In the genomic region with DNA sequence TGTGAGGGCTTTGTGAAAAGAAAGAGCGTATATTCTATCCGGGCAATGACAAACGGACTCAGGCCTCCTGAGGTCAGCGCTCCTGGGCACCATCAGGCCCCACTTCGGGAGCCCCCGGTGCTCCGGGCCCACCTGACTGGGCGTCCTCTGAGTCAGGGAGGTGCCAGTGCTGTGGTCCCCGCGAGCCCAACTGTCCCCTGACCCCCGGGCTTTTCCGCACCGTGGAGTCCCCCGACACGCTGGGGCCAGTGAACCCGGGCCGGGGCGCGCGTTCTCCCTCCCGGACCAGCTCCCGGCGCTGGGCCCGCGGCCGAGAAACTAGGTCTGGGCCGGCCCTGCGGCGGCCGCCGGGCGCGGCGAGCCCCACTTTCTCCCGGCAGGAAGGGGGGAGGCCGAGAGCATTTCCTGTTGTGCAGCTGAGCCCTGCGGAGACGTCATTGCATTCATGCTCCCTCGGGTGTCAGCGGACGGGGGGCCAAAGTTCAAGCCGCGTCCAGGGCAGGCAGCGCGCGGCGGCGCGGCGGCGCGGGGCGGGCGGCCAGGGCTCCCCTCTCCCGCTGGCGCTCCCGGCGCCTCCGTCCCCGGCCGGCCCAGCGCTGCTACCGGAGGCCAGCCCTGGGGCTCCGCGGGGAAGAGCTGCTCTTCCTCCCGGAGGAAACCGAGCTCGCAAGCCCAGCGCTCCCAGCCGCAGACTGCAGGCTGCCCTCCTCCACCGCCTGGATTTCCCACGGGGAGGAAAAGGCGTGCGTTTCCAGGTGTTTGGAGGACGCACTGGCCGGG, we compare ENCODE assay signal across 1 cellular context.
TF ChIP-seq lines count a peak whose summit lies in the region.

No MANE protein-coding gene starts in this region.

TF ChIP-seq in HepG2, 621 proteins besides CTCF, POLR2A, EP300 and RAD21 (continued from another document and continues in another):
- TF ChIP-seq GZF1 (CRISPR knock-in tag; IDR thresholded peaks at IDR 0.05) (peak; percentile 23; the same call in 1 of the 2 replicates), ZNF207 (IDR thresholded peaks at IDR 0.05; ENCODE audit: borderline replicate concordance) (no peak), ZBTB7A (CRISPR knock-in tag; IDR thresholded peaks at IDR 0.05) (peak; percentile 35; the same call in 1 of the 2 replicates), RARA (CRISPR knock-in tag; IDR thresholded peaks at IDR 0.05) (peak; percentile 89), PRMT3 (CRISPR knock-in tag; IDR thresholded peaks at IDR 0.05; ENCODE audit: borderline replicate concordance, low read depth) (no peak; the same call in 1 of the 2 replicates), ZNF143 (CRISPR knock-in tag; IDR thresholded peaks at IDR 0.05) (0 out of 2 replicates have a peak, but pooled peaks have one; percentile 41), ZNF709 (CRISPR knock-in tag; IDR thresholded peaks at IDR 0.05) (peak; percentile 83; the same call in 1 of the 2 replicates), SNAI1 (CRISPR knock-in tag; IDR thresholded peaks at IDR 0.05; ENCODE audit: borderline replicate concordance) (no peak), KDM1A (CRISPR knock-in tag; IDR thresholded peaks at IDR 0.05) (no peak), ZNF350 (CRISPR knock-in tag; IDR thresholded peaks at IDR 0.05; ENCODE audit: borderline replicate concordance, low read depth) (no peak), CEBPB (IDR thresholded peaks at IDR 0.05; ENCODE audit: borderline replicate concordance, low read depth, low read length) (peak; percentile 8; the same call in 1 of the 2 replicates), ZSCAN25 (CRISPR knock-in tag; IDR thresholded peaks at IDR 0.05) (peak; percentile 95), NCOA5 (CRISPR knock-in tag; IDR thresholded peaks at IDR 0.05) (no peak), GFI1 (CRISPR knock-in tag; IDR thresholded peaks at IDR 0.05; ENCODE audit: borderline replicate concordance) (peak; percentile 88), CENPT (CRISPR knock-in tag; IDR thresholded peaks at IDR 0.05; ENCODE audit: low read depth) (no peak), ZNF329 (CRISPR knock-in tag; IDR thresholded peaks at IDR 0.05; ENCODE audit: low read depth) (peak; percentile 79), NR2C2 (CRISPR knock-in tag; IDR thresholded peaks at IDR 0.05; ENCODE audit: borderline replicate concordance) (peak; percentile 91), FOXA1 (IDR thresholded peaks at IDR 0.05) (no peak), FOXA1 (CRISPR knock-in tag; IDR thresholded peaks at IDR 0.05) (peak; percentile 2; the same call in 1 of the 2 replicates), ZNF331 (CRISPR knock-in tag; IDR thresholded peaks at IDR 0.05) (peak; percentile 74), ZNF230 (CRISPR knock-in tag; IDR thresholded peaks at IDR 0.05) (no peak; the same call in 1 of the 2 replicates), ZNF546 (CRISPR knock-in tag; conservative IDR thresholded peaks at IDR 0.05) (peak; percentile 81), ZNF841 (CRISPR knock-in tag; IDR thresholded peaks at IDR 0.05; ENCODE audit: borderline replicate concordance) (no peak), ZNF34 (CRISPR knock-in tag; IDR thresholded peaks at IDR 0.05; ENCODE audit: borderline replicate concordance) (no peak), RFXANK (CRISPR knock-in tag; IDR thresholded peaks at IDR 0.05) (no peak), ZNF660 (CRISPR knock-in tag; IDR thresholded peaks at IDR 0.05; ENCODE audit: borderline replicate concordance, low read depth) (no peak), GLI4 (CRISPR knock-in tag; IDR thresholded peaks at IDR 0.05; ENCODE audit: borderline replicate concordance) (no peak), NFIB (CRISPR knock-in tag; IDR thresholded peaks at IDR 0.05; ENCODE audit: borderline replicate concordance) (no peak), ZNF615 (CRISPR knock-in tag; IDR thresholded peaks at IDR 0.05; ENCODE audit: borderline replicate concordance) (no peak), CC2D1A (CRISPR knock-in tag; IDR thresholded peaks at IDR 0.05) (no peak; the same call in 1 of the 2 replicates), RFXAP (CRISPR knock-in tag; IDR thresholded peaks at IDR 0.05; ENCODE audit: borderline replicate concordance) (peak; percentile 50; the same call in 1 of the 2 replicates), BHLHE40 (IDR thresholded peaks at IDR 0.05; ENCODE audit: low read length) (0 out of 2 replicates have a peak, but pooled peaks have one; percentile 39), ZZZ3 (CRISPR knock-in tag; IDR thresholded peaks at IDR 0.05; ENCODE audit: borderline replicate concordance) (no peak), YY1 (IDR thresholded peaks at IDR 0.05; ENCODE audit: insufficient read depth, insufficient replicate concordance, low read depth, low read length) (peak; percentile 72), ZSCAN30 (CRISPR knock-in tag; IDR thresholded peaks at IDR 0.05) (peak; percentile 67; the same call in 1 of the 2 replicates), SRSF4 (IDR thresholded peaks at IDR 0.05; ENCODE audit: low read depth, low read length, poor library complexity, severe bottlenecking) (peak; percentile 81), HOXA3 (CRISPR knock-in tag; IDR thresholded peaks at IDR 0.05) (peak; percentile 98), PCBP2 (optimal IDR thresholded peaks at IDR 0.05; ENCODE audit: low read depth, low read length, poor library complexity, severe bottlenecking) (no peak), SP4 (CRISPR knock-in tag; IDR thresholded peaks at IDR 0.05) (peak; percentile 69; the same call in 1 of the 2 replicates), PHF5A (CRISPR knock-in tag; IDR thresholded peaks at IDR 0.05; ENCODE audit: low read depth, unreplicated experiment) (no peak), KLF12 (CRISPR knock-in tag; IDR thresholded peaks at IDR 0.05; ENCODE audit: borderline replicate concordance) (peak; percentile 32; the same call in 1 of the 2 replicates), ZNF441 (CRISPR knock-in tag; IDR thresholded peaks at IDR 0.05; ENCODE audit: borderline replicate concordance) (peak; percentile 90), NCOR1 (IDR thresholded peaks at IDR 0.05; ENCODE audit: borderline replicate concordance, low read length) (peak; percentile 58; the same call in 1 of the 2 replicates), ZIK1 (CRISPR knock-in tag; IDR thresholded peaks at IDR 0.05; ENCODE audit: borderline replicate concordance, low read depth) (peak; percentile 96), JARID2 (CRISPR knock-in tag; IDR thresholded peaks at IDR 0.05; ENCODE audit: insufficient replicate concordance) (no peak)
- TF ChIP-seq, protein P1, sequence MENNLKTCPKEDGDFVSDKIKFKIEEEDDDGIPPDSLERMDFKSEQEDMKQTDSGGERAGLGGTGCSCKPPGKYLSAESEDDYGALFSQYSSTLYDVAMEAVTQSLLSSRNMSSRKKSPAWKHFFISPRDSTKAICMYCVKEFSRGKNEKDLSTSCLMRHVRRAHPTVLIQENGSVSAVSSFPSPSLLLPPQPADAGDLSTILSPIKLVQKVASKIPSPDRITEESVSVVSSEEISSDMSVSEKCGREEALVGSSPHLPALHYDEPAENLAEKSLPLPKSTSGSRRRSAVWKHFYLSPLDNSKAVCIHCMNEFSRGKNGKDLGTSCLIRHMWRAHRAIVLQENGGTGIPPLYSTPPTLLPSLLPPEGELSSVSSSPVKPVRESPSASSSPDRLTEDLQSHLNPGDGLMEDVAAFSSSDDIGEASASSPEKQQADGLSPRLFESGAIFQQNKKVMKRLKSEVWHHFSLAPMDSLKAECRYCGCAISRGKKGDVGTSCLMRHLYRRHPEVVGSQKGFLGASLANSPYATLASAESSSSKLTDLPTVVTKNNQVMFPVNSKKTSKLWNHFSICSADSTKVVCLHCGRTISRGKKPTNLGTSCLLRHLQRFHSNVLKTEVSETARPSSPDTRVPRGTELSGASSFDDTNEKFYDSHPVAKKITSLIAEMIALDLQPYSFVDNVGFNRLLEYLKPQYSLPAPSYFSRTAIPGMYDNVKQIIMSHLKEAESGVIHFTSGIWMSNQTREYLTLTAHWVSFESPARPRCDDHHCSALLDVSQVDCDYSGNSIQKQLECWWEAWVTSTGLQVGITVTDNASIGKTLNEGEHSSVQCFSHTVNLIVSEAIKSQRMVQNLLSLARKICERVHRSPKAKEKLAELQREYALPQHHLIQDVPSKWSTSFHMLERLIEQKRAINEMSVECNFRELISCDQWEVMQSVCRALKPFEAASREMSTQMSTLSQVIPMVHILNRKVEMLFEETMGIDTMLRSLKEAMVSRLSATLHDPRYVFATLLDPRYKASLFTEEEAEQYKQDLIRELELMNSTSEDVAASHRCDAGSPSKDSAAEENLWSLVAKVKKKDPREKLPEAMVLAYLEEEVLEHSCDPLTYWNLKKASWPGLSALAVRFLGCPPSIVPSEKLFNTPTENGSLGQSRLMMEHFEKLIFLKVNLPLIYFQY (CRISPR knock-in tag; IDR thresholded peaks at IDR 0.05; ENCODE audit: borderline replicate concordance) = peak; percentile 90
- TF ChIP-seq, protein P2, sequence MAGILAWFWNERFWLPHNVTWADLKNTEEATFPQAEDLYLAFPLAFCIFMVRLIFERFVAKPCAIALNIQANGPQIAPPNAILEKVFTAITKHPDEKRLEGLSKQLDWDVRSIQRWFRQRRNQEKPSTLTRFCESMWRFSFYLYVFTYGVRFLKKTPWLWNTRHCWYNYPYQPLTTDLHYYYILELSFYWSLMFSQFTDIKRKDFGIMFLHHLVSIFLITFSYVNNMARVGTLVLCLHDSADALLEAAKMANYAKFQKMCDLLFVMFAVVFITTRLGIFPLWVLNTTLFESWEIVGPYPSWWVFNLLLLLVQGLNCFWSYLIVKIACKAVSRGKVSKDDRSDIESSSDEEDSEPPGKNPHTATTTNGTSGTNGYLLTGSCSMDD (CRISPR knock-in tag; IDR thresholded peaks at IDR 0.05) = 0 out of 2 replicates have a peak, but pooled peaks have one; percentile 70
- TF ChIP-seq, protein P3, sequence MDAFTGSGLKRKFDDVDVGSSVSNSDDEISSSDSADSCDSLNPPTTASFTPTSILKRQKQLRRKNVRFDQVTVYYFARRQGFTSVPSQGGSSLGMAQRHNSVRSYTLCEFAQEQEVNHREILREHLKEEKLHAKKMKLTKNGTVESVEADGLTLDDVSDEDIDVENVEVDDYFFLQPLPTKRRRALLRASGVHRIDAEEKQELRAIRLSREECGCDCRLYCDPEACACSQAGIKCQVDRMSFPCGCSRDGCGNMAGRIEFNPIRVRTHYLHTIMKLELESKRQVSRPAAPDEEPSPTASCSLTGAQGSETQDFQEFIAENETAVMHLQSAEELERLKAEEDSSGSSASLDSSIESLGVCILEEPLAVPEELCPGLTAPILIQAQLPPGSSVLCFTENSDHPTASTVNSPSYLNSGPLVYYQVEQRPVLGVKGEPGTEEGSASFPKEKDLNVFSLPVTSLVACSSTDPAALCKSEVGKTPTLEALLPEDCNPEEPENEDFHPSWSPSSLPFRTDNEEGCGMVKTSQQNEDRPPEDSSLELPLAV (CRISPR knock-in tag; conservative IDR thresholded peaks at IDR 0.05; ENCODE audit: low read depth) = no peak
- TF ChIP-seq, protein P4, sequence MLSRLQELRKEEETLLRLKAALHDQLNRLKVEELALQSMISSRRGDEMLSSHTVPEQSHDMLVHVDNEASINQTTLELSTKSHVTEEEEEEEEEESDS (CRISPR knock-in tag; IDR thresholded peaks at IDR 0.05; ENCODE audit: borderline replicate concordance) = peak; percentile 87
- TF ChIP-seq, protein P5, sequence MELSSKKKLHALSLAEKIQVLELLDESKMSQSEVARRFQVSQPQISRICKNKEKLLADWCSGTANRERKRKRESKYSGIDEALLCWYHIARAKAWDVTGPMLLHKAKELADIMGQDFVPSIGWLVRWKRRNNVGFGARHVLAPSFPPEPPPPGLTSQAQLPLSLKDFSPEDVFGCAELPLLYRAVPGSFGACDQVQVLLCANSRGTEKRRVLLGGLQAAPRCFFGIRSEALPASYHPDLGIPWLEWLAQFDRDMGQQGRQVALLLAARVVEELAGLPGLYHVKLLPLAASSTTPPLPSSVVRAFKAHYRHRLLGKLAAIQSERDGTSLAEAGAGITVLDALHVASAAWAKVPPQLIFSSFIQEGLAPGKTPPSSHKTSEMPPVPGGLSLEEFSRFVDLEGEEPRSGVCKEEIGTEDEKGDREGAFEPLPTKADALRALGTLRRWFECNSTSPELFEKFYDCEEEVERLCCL (CRISPR knock-in tag; IDR thresholded peaks at IDR 0.05; ENCODE audit: borderline replicate concordance) = no peak
- TF ChIP-seq, protein P6, sequence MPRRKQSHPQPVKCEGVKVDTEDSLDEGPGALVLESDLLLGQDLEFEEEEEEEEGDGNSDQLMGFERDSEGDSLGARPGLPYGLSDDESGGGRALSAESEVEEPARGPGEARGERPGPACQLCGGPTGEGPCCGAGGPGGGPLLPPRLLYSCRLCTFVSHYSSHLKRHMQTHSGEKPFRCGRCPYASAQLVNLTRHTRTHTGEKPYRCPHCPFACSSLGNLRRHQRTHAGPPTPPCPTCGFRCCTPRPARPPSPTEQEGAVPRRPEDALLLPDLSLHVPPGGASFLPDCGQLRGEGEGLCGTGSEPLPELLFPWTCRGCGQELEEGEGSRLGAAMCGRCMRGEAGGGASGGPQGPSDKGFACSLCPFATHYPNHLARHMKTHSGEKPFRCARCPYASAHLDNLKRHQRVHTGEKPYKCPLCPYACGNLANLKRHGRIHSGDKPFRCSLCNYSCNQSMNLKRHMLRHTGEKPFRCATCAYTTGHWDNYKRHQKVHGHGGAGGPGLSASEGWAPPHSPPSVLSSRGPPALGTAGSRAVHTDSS (CRISPR knock-in tag; conservative IDR thresholded peaks at IDR 0.05) = no peak
- TF ChIP-seq, protein P7, sequence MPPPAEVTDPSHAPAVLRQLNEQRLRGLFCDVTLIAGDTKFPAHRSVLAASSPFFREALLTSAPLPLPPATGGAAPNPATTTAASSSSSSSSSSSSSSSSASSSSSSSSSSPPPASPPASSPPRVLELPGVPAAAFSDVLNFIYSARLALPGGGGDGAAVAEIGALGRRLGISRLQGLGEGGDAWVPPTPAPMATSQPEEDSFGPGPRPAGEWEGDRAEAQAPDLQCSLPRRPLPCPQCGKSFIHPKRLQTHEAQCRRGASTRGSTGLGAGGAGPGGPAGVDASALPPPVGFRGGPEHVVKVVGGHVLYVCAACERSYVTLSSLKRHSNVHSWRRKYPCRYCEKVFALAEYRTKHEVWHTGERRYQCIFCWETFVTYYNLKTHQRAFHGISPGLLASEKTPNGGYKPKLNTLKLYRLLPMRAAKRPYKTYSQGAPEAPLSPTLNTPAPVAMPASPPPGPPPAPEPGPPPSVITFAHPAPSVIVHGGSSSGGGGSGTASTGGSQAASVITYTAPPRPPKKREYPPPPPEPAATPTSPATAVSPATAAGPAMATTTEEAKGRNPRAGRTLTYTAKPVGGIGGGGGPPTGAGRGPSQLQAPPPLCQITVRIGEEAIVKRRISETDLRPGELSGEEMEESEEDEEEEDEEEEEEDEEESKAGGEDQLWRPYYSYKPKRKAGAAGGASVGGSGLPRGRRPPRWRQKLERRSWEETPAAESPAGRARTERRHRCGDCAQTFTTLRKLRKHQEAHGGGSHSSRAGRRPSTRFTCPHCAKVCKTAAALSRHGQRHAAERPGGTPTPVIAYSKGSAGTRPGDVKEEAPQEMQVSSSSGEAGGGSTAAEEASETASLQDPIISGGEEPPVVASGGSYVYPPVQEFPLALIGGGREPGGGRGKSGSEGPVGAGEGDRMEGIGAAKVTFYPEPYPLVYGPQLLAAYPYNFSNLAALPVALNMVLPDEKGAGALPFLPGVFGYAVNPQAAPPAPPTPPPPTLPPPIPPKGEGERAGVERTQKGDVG (CRISPR knock-in tag; IDR thresholded peaks at IDR 0.05; ENCODE audit: borderline replicate concordance) = 0 out of 2 replicates have a peak, but pooled peaks have one; percentile 27
- TF ChIP-seq, protein P8, sequence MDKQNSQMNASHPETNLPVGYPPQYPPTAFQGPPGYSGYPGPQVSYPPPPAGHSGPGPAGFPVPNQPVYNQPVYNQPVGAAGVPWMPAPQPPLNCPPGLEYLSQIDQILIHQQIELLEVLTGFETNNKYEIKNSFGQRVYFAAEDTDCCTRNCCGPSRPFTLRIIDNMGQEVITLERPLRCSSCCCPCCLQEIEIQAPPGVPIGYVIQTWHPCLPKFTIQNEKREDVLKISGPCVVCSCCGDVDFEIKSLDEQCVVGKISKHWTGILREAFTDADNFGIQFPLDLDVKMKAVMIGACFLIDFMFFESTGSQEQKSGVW (CRISPR knock-in tag; IDR thresholded peaks at IDR 0.05; ENCODE audit: borderline replicate concordance) = 0 out of 2 replicates have a peak, but pooled peaks have one; percentile 51
